8 cellular contexts compared by ENCODE assay signal in the genomic region with DNA sequence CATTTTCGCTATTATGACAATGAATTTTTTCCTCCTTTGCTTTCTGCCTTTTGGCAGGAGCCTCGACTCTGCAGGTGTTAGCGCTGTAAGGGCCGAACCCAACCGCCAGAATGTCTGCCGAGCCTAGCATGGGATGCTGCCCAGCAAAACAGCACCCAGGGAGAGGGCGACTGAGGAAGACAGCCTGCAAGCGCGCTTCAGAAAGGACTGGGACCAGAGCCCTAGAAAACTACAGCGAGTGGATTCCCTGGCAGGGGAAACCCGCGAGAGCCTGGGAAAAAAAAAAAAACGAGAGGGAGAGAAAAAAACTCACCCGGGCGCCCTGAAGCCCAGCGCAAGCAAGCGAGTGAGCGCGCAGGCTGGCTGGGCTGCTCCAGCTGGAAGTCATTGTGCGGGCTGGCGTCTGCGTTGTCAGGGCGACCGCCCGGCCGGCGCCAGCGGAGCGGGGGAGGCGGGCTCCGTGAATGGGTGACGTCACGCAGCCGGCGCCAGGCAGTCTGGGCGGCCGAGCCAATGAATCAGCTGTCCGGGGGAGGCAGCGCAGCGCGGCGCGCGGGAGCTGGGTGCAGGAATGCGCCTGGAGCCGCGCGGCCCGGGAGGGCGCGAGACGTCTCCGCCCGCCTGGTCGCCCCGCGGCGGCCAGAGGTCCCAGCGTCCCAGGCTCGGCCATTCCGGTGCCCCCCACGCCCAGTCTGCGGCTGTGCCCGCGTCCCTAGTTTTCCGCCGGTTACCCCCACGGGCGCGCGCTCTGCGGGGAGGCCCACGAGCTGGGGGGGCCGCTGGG. TPM values are rescaled to one million over a fixed set of nuclear protein-coding genes. Genes with fewer than 3 reads are reported as not detected.
DNase-seq lines count a peak whose midpoint lies in the region; ATAC-seq and TF ChIP-seq lines count a peak whose summit lies in the region.

No MANE protein-coding gene starts in this region.

- H3K4me3 ChIP-seq in GM12865 (ENCODE audit: low read depth, low read length) = peak overlapping the region; percentile 27; the same call in 1 of the 2 replicates
- H3K4me3 ChIP-seq in breast epithelium = peak overlapping the region; percentile 52 to 69 (median 64)
- peak overlapping the region; percentile 72 for H3K4me3 ChIP-seq in iPS-18a (ENCODE audit: low read length)

- intact Hi-C loops in breast epithelium (cut with DNase I; ENCODE audit: low total_unique reads) = no loop called here
- intact Hi-C loops in sciatic nerve (cut with DNase I) = no loop called here

- H3K9ac ChIP-seq in iPS-18a (ENCODE audit: low read length) = peak overlapping the region; percentile 56

- peak overlapping the region; percentile 86 to 87 for H3K27ac ChIP-seq in breast epithelium
- H3K27ac ChIP-seq in iPS-18a (ENCODE audit: low read length) = peak overlapping the region; percentile 51

- TF ChIP-seq POLR2A in breast epithelium (IDR thresholded peaks at IDR 0.05) = peak; percentile 33

- H3K27me3 ChIP-seq in breast epithelium (no peaks in the 10 kb centered on the region), iPS-18a (ENCODE audit: control insufficient read depth, insufficient read depth, low read length) (peaks cover 21% of the 10 kb centered on the region)

- H3K9me3 ChIP-seq in breast epithelium = no peaks in the 10 kb centered on the region
- H3K9me3 ChIP-seq in iPS-18a (ENCODE audit: control insufficient read depth, low read depth, low read length) = no peaks in the 10 kb centered on the region

- TF ChIP-seq CTCF in GM12865 (IDR thresholded peaks at IDR 0.05; ENCODE audit: insufficient read depth, low read depth, low read length, missing control alignments) (no peak), breast epithelium (IDR thresholded peaks at IDR 0.05) (no peak)

- ATAC-seq in HG02642 (IDR thresholded peaks at IDR 0.05; ENCODE audit: poor library complexity, unreplicated experiment) (peak; percentile 100), sciatic nerve (peak; percentile 99)

- DNase-seq in GM12865 (ENCODE audit: low read depth) (peak; percentile 77), NCI-H1105 treated with DMSO at 0.1 percent for 48 hours (lab: John Stamatoyannopoulos, UW) (peak; percentile 97), SW480 (ENCODE audit: low spot score) (peak; percentile 84), breast epithelium (ENCODE audit: low spot score in 2 of 2) (peak; percentile 92 to 94), sciatic nerve (ENCODE audit: low spot score) (peak; percentile 97)
- DNase-seq in effector CD8-positive, alpha-beta T cell (lab: John Stamatoyannopoulos, UW) = no peak

- H3K4me1 ChIP-seq in breast epithelium (no peaks in the 10 kb centered on the region), iPS-18a (ENCODE audit: control insufficient read depth, low read depth, low read length) (peaks cover 10% of the 10 kb centered on the region)

- H3K36me3 ChIP-seq in breast epithelium = no peaks in the 10 kb centered on the region
- H3K36me3 ChIP-seq in iPS-18a (ENCODE audit: control insufficient read depth, low read depth, low read length) = no peaks in the 10 kb centered on the region

RNA-seq across cellular contexts. Expression of a gene that starts 32.6 kb away (rescaled TPM):
- total RNA-seq in breast epithelium (10 to 100 TPM; 45.9 to 92.9 (median 57.1) TPM), sciatic nerve (37.0 TPM)
